ENCODE assay signal across 14 cellular contexts in genomic region chr16:51577621-51578303, GRCh38.
DNase-seq lines count a peak whose midpoint lies in the region; ATAC-seq, FAIRE-seq and TF ChIP-seq lines count a peak whose summit lies in the region.
"Had no signal": no experiment of that assay in that cellular context is flagged by ENCODE, and none has a peak within 500 bp of the region (broad histone marks: within the 10 kb centered on the region; RNA-seq: fewer than 3 reads in every experiment).

No MANE protein-coding gene starts in this region.

- H3K4me1 ChIP-seq in lung (ENCODE audit: control insufficient read depth in 2 of 2, insufficient read depth in 2 of 2, low read length in 2 of 2): no peaks in the 10 kb centered on the region
- no peaks in the 10 kb centered on the region for H3K4me1 ChIP-seq in tibial artery
- no peaks in the 10 kb centered on the region; a peak in 1 of 4 replicates for H3K4me1 ChIP-seq in SK-N-SH (ENCODE audit: control insufficient read depth in 1 of 2, insufficient read depth in 2 of 2, low read depth in 1 of 2, low read length in 1 of 2)
- H3K4me1 ChIP-seq: prostate gland had no signal

- H4K20me1 ChIP-seq in SK-N-SH (ENCODE audit: insufficient read depth): no peaks in the 10 kb centered on the region

- H3K9ac ChIP-seq in SK-N-SH: no peak overlapping the region

- H3K4me3 ChIP-seq in lung: no peak overlapping the region
- H3K4me3 ChIP-seq in tibial artery: no peak overlapping the region
- no peak overlapping the region for H3K4me3 ChIP-seq in SK-N-SH (ENCODE audit: low read depth in 2 of 2, low read length in 1 of 2)
- H3K4me3 ChIP-seq: prostate gland had no signal

- POLR2A ChIA-PET in SK-N-SH (lab: Yijun Ruan, JAX): no interaction called here

- DNase-seq in ELR (ENCODE audit: low read depth) (peak; percentile 35), HT1080 (ENCODE audit: low read depth) (peak; percentile 74), astrocyte of the hippocampus (ENCODE audit: low read depth, low spot score) (peak; percentile 31), lung (ENCODE audit: low spot score) (no peak), tibial artery (no peak), SK-N-SH (no peak), GM12892 (ENCODE audit: insufficient read length) (no peak)
- DNase-seq: activated CD8-positive, alpha-beta memory T cell treated with anti-CD3 and anti-CD28 coated beads for 24 hours; amygdala; left ventricle myocardium superior; NCI-H2081 had no signal

- TF ChIP-seq POLR2A in GM18505 (IDR thresholded peaks at IDR 0.05; ENCODE audit: borderline replicate concordance, extremely low read depth, insufficient read depth, insufficient read length) (no peak), GM12892 (IDR thresholded peaks at IDR 0.05; ENCODE audit: low read depth, low read length) (no peak)

- H3K27ac ChIP-seq in lung (ENCODE audit: low read depth in 1 of 2, low read length in 1 of 2): no peak overlapping the region
- H3K27ac ChIP-seq in tibial artery: no peak overlapping the region
- H3K27ac ChIP-seq in SK-N-SH (ENCODE audit: low read depth in 2 of 2, low read length in 1 of 2): no peak overlapping the region
- H3K27ac ChIP-seq: prostate gland had no signal

- H3K36me3 ChIP-seq in lung (ENCODE audit: control insufficient read depth in 2 of 2, insufficient read depth in 2 of 2, low read length in 2 of 2): no peaks in the 10 kb centered on the region
- H3K36me3 ChIP-seq in tibial artery: no peaks in the 10 kb centered on the region
- H3K36me3 ChIP-seq in SK-N-SH (replicated peaks in 1 of 2; ENCODE audit: control insufficient read depth in 1 of 2, insufficient read depth in 2 of 2, low read length in 1 of 2): no peaks in the 10 kb centered on the region
- H3K36me3 ChIP-seq: prostate gland had no signal

- ATAC-seq in lung (ENCODE audit: insufficient read depth, low FRiP score) (peak; percentile 19), GM18505 (IDR thresholded peaks at IDR 0.05; ENCODE audit: unreplicated experiment) (no peak)
- ATAC-seq: left ventricle myocardium superior, SK-N-SH treated with all-trans-retinoic acid at 6 μM for 48 hours had no signal

- intact Hi-C loops in tibial artery (cut with DNase I; ENCODE audit: low total_unique reads): no loop called here

- H3K79me2 ChIP-seq in SK-N-SH (ENCODE audit: insufficient read depth): no peaks in the 10 kb centered on the region

- H3K27me3 ChIP-seq in lung (ENCODE audit: control insufficient read depth, insufficient read depth) (no peaks in the 10 kb centered on the region), tibial artery (no peaks in the 10 kb centered on the region), SK-N-SH (ENCODE audit: insufficient read depth) (no peaks in the 10 kb centered on the region)

- H3K9me2 ChIP-seq in SK-N-SH: no peaks in the 10 kb centered on the region

- whole genome bisulfite sequencing in lung, 2 donors: 24 to 26% methylated on average over 8 of the region's 8 CpGs
- 76% methylated on average over 8 of the region's 8 CpGs for WGBS in SK-N-SH (ENCODE audit: low lambda C conversion rate)

- H2AFZ ChIP-seq in SK-N-SH (ENCODE audit: low read depth): no peak overlapping the region

- H3K4me2 ChIP-seq in SK-N-SH: no peak overlapping the region

- FAIRE-seq in GM12892 (lab: Jason Lieb, UNC): no peak

- TF ChIP-seq EP300 in SK-N-SH (IDR thresholded peaks at IDR 0.05; ENCODE audit: borderline replicate concordance in 1 of 2, low read depth in 1 of 2, low read length in 1 of 2): no peak

- CTCF ChIA-PET in SK-N-SH (lab: Yijun Ruan, JAX): interaction anchor here (1.2 kb wide), 1 partner anchor 11 kb away, joined by 3 read pairs; no protein-coding TSS in a partner anchor

- no peaks in the 10 kb centered on the region for H3F3A ChIP-seq in SK-N-SH (replicated peaks; ENCODE audit: insufficient read depth)

- H3K9me3 ChIP-seq in lung (ENCODE audit: control insufficient read depth in 2 of 2, insufficient read depth in 1 of 2, low read length in 1 of 2) (no peaks in the 10 kb centered on the region), tibial artery (no peaks in the 10 kb centered on the region), SK-N-SH (no peaks in the 10 kb centered on the region)
- H3K9me3 ChIP-seq: prostate gland had no signal

- TF ChIP-seq CTCF in lung (IDR thresholded peaks at IDR 0.05; ENCODE audit: control extremely low read depth, extremely low read depth) (no peak), tibial artery (IDR thresholded peaks at IDR 0.05) (no peak), SK-N-SH (IDR thresholded peaks at IDR 0.05) (no peak)

- TF ChIP-seq RAD21 in SK-N-SH (IDR thresholded peaks at IDR 0.05; ENCODE audit: low read length): no peak

TF ChIP-seq in SK-N-SH, 30 proteins besides CTCF, POLR2A, EP300 and RAD21:
- TF ChIP-seq YY1 (IDR thresholded peaks at IDR 0.05; ENCODE audit: low read depth) (no peak), ELF1 (IDR thresholded peaks at IDR 0.05) (no peak), FOXJ3 (CRISPR knock-in tag; IDR thresholded peaks at IDR 0.05) (no peak), RXRA (IDR thresholded peaks at IDR 0.05; ENCODE audit: borderline replicate concordance, low read depth) (no peak)

Comparison
In these comparisons a context has a peak if more than half of its experiments do, and no peak if none do; other contexts are left out.
1. DNase-seq: peak in ELR (single experiment), HT1080 (single experiment) and astrocyte of the hippocampus (single experiment); none in lung (single experiment), tibial artery (0 of 2), SK-N-SH (single experiment) and GM12892 (single experiment).